Comparison of ENCODE assay signal across 8 cellular contexts in genomic region chr19:7903244-7904073, GRCh38. TPM values are rescaled to one million over a fixed set of nuclear protein-coding genes. Genes with fewer than 3 reads are reported as not detected.
DNase-seq lines count a peak whose midpoint lies in the region; ATAC-seq and TF ChIP-seq lines count a peak whose summit lies in the region.

Gene MAP2K7 (plus strand): TSS chr19:7903877. CDS start chr19:7903945, 68 bp downstream.

- no peaks in the 10 kb centered on the region for H3K36me3 ChIP-seq in prostate gland
- H3K36me3 ChIP-seq in urinary bladder (ENCODE audit: insufficient read depth) = no peaks in the 10 kb centered on the region

- H3K4me1 ChIP-seq in prostate gland (replicated peaks) (peaks cover 15% of the 10 kb centered on the region), urinary bladder (ENCODE audit: insufficient read depth) (no peaks in the 10 kb centered on the region)

- intact Hi-C loops in left ventricle myocardium superior (cut with micrococcal nuclease) = no loop called here
- intact Hi-C loops in prostate gland (cut with DNase I) = loop anchor here (5.0 kb wide), 1 partner anchor 71 kb away; the partner anchor contains the start of gene EVI5L

- peak; percentile 76 for ATAC-seq in GM18499 (IDR thresholded peaks at IDR 0.05; ENCODE audit: insufficient read depth, unreplicated experiment)
- ATAC-seq in HG02943 (IDR thresholded peaks at IDR 0.05; ENCODE audit: low read depth, unreplicated experiment) = peak; percentile 83
- ATAC-seq in left ventricle myocardium superior = peak; percentile 89

- TF ChIP-seq CTCF in prostate gland (IDR thresholded peaks at IDR 0.05) = peak; percentile 23 to 98 (median 91)

- peak; percentile 84 for TF ChIP-seq POLR2A in prostate gland (IDR thresholded peaks at IDR 0.05)

- no peaks in the 10 kb centered on the region for H3K27me3 ChIP-seq in prostate gland (replicated peaks; ENCODE audit: insufficient read depth)

- H3K4me3 ChIP-seq in prostate gland (peak within 1 kb of the TSS; percentile 90 to 95), urinary bladder (ENCODE audit: low read depth, low read length) (peak within 1 kb of the TSS; percentile 75)

- no peaks in the 10 kb centered on the region for H3K9me3 ChIP-seq in prostate gland

- under 1% methylated on average over 74 of the region's 89 CpGs for WGBS in prostate gland
- under 1% methylated on average over 89 of the region's 89 CpGs for WGBS in urinary bladder

- H3K27ac ChIP-seq in angular gyrus (ENCODE audit: low read depth, low read length) (peak within 1 kb of the TSS; percentile 87), prostate gland (peak within 1 kb of the TSS; percentile 88 to 93), urinary bladder (ENCODE audit: low read depth) (peak within 1 kb of the TSS; percentile 44)

- DNase-seq in NCI-H187 (lab: John Stamatoyannopoulos, UW) = peak; percentile 94 to 95
- DNase-seq in T-helper 2 cell = peak; percentile 99 to 100 (median 100)
- DNase-seq in left ventricle myocardium superior = peak; percentile 100
- peak; percentile 99 for DNase-seq in prostate gland (ENCODE audit: low spot score)

RNA-seq across cellular contexts. Expression of gene MAP2K7, which starts in this region (rescaled TPM):
- total RNA-seq in left ventricle myocardium superior (30.4 TPM), prostate gland (10 to 100 TPM; 21.6 to 45.2 TPM), urinary bladder (9.8 TPM)
- polyA plus RNA-seq in urinary bladder = 31.0 TPM

Comparison
In these comparisons a context has a peak if more than half of its experiments do, and no peak if none do; other contexts are left out.
1. Peak in every context shown above with its lines: DNase-seq, ATAC-seq, H3K4me3 ChIP-seq and H3K27ac ChIP-seq.